ENCODE assay signal across 30 cellular contexts in the genomic region with DNA sequence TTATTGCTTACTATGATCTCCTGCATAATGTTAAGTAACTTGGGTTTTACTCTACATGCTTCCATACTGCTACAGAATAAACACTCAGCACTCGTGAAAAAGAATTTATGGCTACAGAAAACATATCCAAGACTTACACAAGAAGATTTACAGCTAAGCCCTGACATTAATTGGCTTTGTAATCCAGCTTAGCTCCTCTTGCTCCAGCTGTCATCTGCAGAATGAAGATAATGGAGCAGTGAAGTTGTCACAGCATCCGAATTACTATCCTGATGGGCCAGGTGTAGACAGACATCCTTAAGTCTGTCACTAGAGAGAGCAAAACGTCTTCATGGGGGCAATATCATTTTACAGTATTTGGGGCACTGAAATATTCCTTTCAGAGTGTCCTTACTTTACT.
"Had no signal": no experiment of that assay in that cellular context is flagged by ENCODE, and none has a peak within 500 bp of the region (broad histone marks: within the 10 kb centered on the region; RNA-seq: fewer than 3 reads in every experiment).

No MANE protein-coding gene starts in this region.

- H3K36me3 Mint-ChIP-seq: natural killer cell had no signal

- H3K27ac ChIP-seq: colonic mucosa, esophagus squamous epithelium, lower lobe of right lung, neutrophil, pancreas, prostate gland, right atrium auricular region, suprapubic skin, transverse colon, vagina had no signal

- H3K4me1 ChIP-seq: colonic mucosa, esophagus squamous epithelium, lower lobe of right lung, pancreas, prostate gland, right atrium auricular region, suprapubic skin, transverse colon, vagina had no signal

- H3K4me2 ChIP-seq: smooth muscle cell had no signal

- H3K27me3 ChIP-seq: colonic mucosa, esophagus squamous epithelium, neutrophil, pancreas, right atrium auricular region, suprapubic skin, transverse colon, vagina had no signal

- H3K9me3 ChIP-seq: colonic mucosa, neutrophil, pancreas, prostate gland, transverse colon, vagina had no signal

- H3K36me3 ChIP-seq: colonic mucosa, esophagus squamous epithelium, lower lobe of right lung, neutrophil, pancreas, prostate gland, right atrium auricular region, transverse colon, vagina had no signal

- H3K27me3 Mint-ChIP-seq: dendritic cell treated with granulocyte-macrophage colony-stimulating factor and Interleukin-4, amounts not matched to agents 40 ng/mL and 50 ng/mL, for 4 days; memory B cell; stimulated activated naive CD8-positive, alpha-beta T cell treated with anti-CD3 and anti-CD28 coated beads, Interleukin-15, amount 100 ng/mL, for 72 hours had no signal

- DNase-seq: colonic mucosa; effector CD8-positive, alpha-beta T cell; erythroblast; esophagus squamous epithelium; hypothalamus; immature natural killer cell; islet precursor cell; kidney glomerular epithelial cell; left colon; left ventricle myocardium superior; lower lobe of right lung; natural killer cell; pancreas; stimulated activated CD4-positive, alpha-beta T cell treated with anti-CD3 and anti-CD28 coated beads, Interleukin-12 subunit alpha, Interleukin-12 subunit beta, amount 100 ng/mL, for 4 hours; stimulated activated CD4-positive, alpha-beta T cell treated with anti-CD3 and anti-CD28 coated beads, Interleukin-1b, Interleukin-23, amount 100 ng/mL, for 48 hours; stimulated activated CD4-positive, alpha-beta T cell treated with anti-CD3 and anti-CD28 coated beads, Interleukin-4, amount 100 ng/mL, for 1 hour; stimulated activated CD8-positive, alpha-beta memory T cell treated with anti-CD3 and anti-CD28 coated beads, Interleukin-4, amount 100 ng/mL, for 48 hours; stimulated activated naive CD4-positive, alpha-beta T cell; stimulated activated naive CD8-positive, alpha-beta T cell treated with anti-CD3 and anti-CD28 coated beads, Interleukin-15, amount 100 ng/mL, for 72 hours; transverse colon had no signal

- ATAC-seq: left colon; left ventricle myocardium superior; lower lobe of right lung; natural killer cell; pancreas; sciatic nerve; stimulated activated naive CD8-positive, alpha-beta T cell treated with anti-CD3 and anti-CD28 coated beads, Interleukin-15, amount 100 ng/mL, for 72 hours had no signal

- H3K4me3 Mint-ChIP-seq: dendritic cell treated with granulocyte-macrophage colony-stimulating factor and Interleukin-4, amounts not matched to agents 40 ng/mL and 50 ng/mL, for 4 days; immature natural killer cell; memory B cell; natural killer cell; neural crest cell; stimulated activated naive CD8-positive, alpha-beta T cell treated with anti-CD3 and anti-CD28 coated beads, Interleukin-15, amount 100 ng/mL, for 72 hours had no signal

- H3K27ac Mint-ChIP-seq: dendritic cell treated with granulocyte-macrophage colony-stimulating factor and Interleukin-4, amounts not matched to agents 40 ng/mL and 50 ng/mL, for 4 days; immature natural killer cell; memory B cell; natural killer cell had no signal

- H3K4me3 ChIP-seq: colonic mucosa, esophagus squamous epithelium, lower lobe of right lung, pancreas, prostate gland, right atrium auricular region, smooth muscle cell, suprapubic skin, transverse colon, vagina had no signal

- H3K4me1 Mint-ChIP-seq: immature natural killer cell; memory B cell; natural killer cell; neural crest cell; stimulated activated naive CD8-positive, alpha-beta T cell treated with anti-CD3 and anti-CD28 coated beads, Interleukin-15, amount 100 ng/mL, for 72 hours had no signal
